In the genomic region with DNA sequence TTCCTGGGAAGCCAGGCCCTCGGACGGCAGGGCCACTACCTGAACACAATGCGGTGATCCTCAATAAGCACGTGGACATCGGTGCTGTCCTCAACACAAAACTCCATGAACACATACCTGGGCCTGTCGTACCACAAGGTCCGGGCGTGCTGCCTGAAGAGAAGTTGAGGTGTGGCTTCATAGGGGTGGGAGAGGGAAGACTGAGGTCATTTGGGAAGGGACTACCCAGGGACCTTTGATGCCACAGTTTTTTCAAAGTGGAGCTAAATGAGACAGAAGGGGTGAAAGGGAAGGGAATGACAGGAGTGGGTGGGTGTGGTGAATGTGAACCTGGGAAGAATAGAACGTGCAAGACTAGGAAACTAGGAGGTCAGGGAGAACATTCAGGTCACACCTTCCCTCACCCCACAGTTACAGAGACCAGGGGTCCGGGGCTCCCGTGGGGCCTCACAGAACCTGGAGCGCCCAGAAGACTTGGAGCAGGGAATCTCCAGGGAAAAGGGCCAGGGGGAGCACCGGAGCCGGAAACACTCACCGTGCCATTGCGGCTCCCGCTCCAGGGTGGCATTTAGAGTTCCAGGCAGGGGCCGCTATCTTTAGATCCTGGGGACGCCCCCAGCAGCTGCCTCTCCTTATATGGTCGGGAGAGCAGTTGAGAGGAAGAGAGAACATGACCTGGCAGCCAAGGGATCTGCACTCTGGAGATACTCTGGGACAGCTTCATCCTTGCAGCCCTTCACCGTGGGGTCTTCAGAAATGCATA, we compare ENCODE assay signal across 8 cellular contexts. TPM values are rescaled to one million over a fixed set of nuclear protein-coding genes. Genes with fewer than 3 reads are reported as not detected.
DNase-seq lines count a peak whose midpoint lies in the region; ATAC-seq and TF ChIP-seq lines count a peak whose summit lies in the region.

A gene (minus strand): TSS at position 570 of the 763 bp plus-strand sequence. CDS start 27 bp downstream, at position 543.

- peaks cover 5% of the 10 kb centered on the region for H3K79me1 ChIP-seq in mesendoderm (ENCODE audit: low read length)

- H3K4me1 ChIP-seq in effector memory CD4-positive, alpha-beta T cell (ENCODE audit: control insufficient read depth, insufficient read depth, low read length, poor library complexity, severe bottlenecking), result peaks cover 13% of the 10 kb centered on the region
- H3K4me1 ChIP-seq in mesendoderm (ENCODE audit: control insufficient read depth, low read depth, low read length), result peaks cover 1% of the 10 kb centered on the region
- peaks cover 0 to 25% (median 17%) of the 10 kb centered on the region in 4 donors for H3K4me1 ChIP-seq in tibial nerve

- H4K5ac ChIP-seq in mesendoderm (ENCODE audit: low read length), result no peak within 1 kb of the TSS

- H3K27ac Mint-ChIP-seq in T-helper 17 cell, result peak within 1 kb of the TSS; percentile 93

- H3K36me3 ChIP-seq in effector memory CD4-positive, alpha-beta T cell (ENCODE audit: control insufficient read depth, insufficient read depth, low read length), result no peaks in the 10 kb centered on the region
- no peaks in the 10 kb centered on the region for H3K36me3 ChIP-seq in mesendoderm (ENCODE audit: control insufficient read depth, insufficient read depth, low read length)
- no peaks in the 10 kb centered on the region for H3K36me3 ChIP-seq in tibial nerve

- H2BK15ac ChIP-seq in mesendoderm (replicated peaks; ENCODE audit: low read depth), result no peak within 1 kb of the TSS

- no peak within 1 kb of the TSS for H2AK5ac ChIP-seq in mesendoderm (ENCODE audit: low read length)

- H2BK120ac ChIP-seq in mesendoderm (ENCODE audit: low read depth, low read length), result no peak within 1 kb of the TSS

- ATAC-seq in GM19023 (IDR thresholded peaks at IDR 0.05; ENCODE audit: unreplicated experiment), result peak; percentile 34
- peak; percentile 34 for ATAC-seq in T-helper 17 cell

- no peaks in the 10 kb centered on the region for H3K27me3 ChIP-seq in effector memory CD4-positive, alpha-beta T cell (replicated peaks; ENCODE audit: control insufficient read depth, insufficient read depth, low read length, poor library complexity, severe bottlenecking)
- no peaks in the 10 kb centered on the region for H3K27me3 ChIP-seq in mesendoderm (ENCODE audit: insufficient read depth, low read length, poor library complexity)
- no peaks in the 10 kb centered on the region for H3K27me3 ChIP-seq in tibial nerve

- TF ChIP-seq POLR2A in tibial nerve (IDR thresholded peaks at IDR 0.05), result no peak

- H3K23ac ChIP-seq in mesendoderm (ENCODE audit: low read length), result peak within 1 kb of the TSS; percentile 24

- peak within 1 kb of the TSS; percentile 89 for H3K4me3 ChIP-seq in effector memory CD4-positive, alpha-beta T cell (ENCODE audit: insufficient read depth, low read depth, low read length, poor library complexity, severe bottlenecking)
- H3K4me3 ChIP-seq in mesendoderm (ENCODE audit: low read length) (peak within 1 kb of the TSS; percentile 81), tibial nerve (peak within 1 kb of the TSS; percentile 58 to 92 (median 82))

- peak within 1 kb of the TSS; percentile 100 for H3K4me2 ChIP-seq in mesendoderm (ENCODE audit: low read length)

- H3K4me1 Mint-ChIP-seq in T-helper 17 cell, result peaks cover 23% of the 10 kb centered on the region

- H3K18ac ChIP-seq in mesendoderm (ENCODE audit: low read length), result peak within 1 kb of the TSS; percentile 34

- H3K56ac ChIP-seq in mesendoderm (ENCODE audit: low read length), result peak within 1 kb of the TSS; percentile 98

- H3K9ac ChIP-seq in mesendoderm (ENCODE audit: low read length), result peak within 1 kb of the TSS; percentile 90

- H4K8ac ChIP-seq in mesendoderm (ENCODE audit: low read depth, low read length), result no peak within 1 kb of the TSS

- TF ChIP-seq EP300 in tibial nerve (IDR thresholded peaks at IDR 0.05), result no peak

- no peaks in the 10 kb centered on the region for H3K36me3 Mint-ChIP-seq in T-helper 17 cell (ENCODE audit: low read depth)

- H3K79me2 ChIP-seq in mesendoderm (ENCODE audit: control insufficient read depth, insufficient read depth, low read length), result peaks cover 5% of the 10 kb centered on the region

- DNase-seq in Ammon's horn (ENCODE audit: low spot score) (peak; percentile 33), MV-4-11 (lab: John Stamatoyannopoulos, UW) (peak; percentile 62), T-helper 17 cell (peak in 1 of 3 donors; percentile 10), mesendoderm (peak; percentile 93), tibial nerve (ENCODE audit: low spot score in 2 of 2) (no peak), SKM-1 treated with dmso at 0.1 percent for 144 hours (lab: John Stamatoyannopoulos, UW; ENCODE audit: unreplicated experiment) (no peak)
- DNase-seq in effector memory CD4-positive, alpha-beta T cell, result peak in 2 of 3 donors; percentile 2 to 7

- WGBS in mesendoderm (ENCODE audit: extremely low coverage, insufficient coverage, low lambda C conversion rate), result no CpG with 5 or more reads among the region's 21 CpGs
- WGBS in tibial nerve, 2 donors, result 36 to 38% methylated on average over 21 of the region's 21 CpGs

- H3K27me3 Mint-ChIP-seq in T-helper 17 cell, result no peaks in the 10 kb centered on the region

- TF ChIP-seq CTCF in tibial nerve (IDR thresholded peaks at IDR 0.05), result no peak

- peak within 1 kb of the TSS; percentile 99 for H3K4me3 Mint-ChIP-seq in T-helper 17 cell

- peak within 1 kb of the TSS; percentile 61 for H2BK5ac ChIP-seq in mesendoderm (ENCODE audit: low read length)

- H3K4ac ChIP-seq in mesendoderm (ENCODE audit: low read depth, low read length), result no peak within 1 kb of the TSS

- H3K9me3 ChIP-seq in T-helper 17 cell (ENCODE audit: control insufficient read depth, low read length, poor library complexity, severe bottlenecking) (no peaks in the 10 kb centered on the region), tibial nerve (no peaks in the 10 kb centered on the region)
- no peaks in the 10 kb centered on the region for H3K9me3 ChIP-seq in effector memory CD4-positive, alpha-beta T cell (ENCODE audit: control insufficient read depth, low read length)

- peak within 1 kb of the TSS; percentile 78 for H3K27ac ChIP-seq in effector memory CD4-positive, alpha-beta T cell (ENCODE audit: insufficient read depth, low read length, poor library complexity, severe bottlenecking)
- peak within 1 kb of the TSS; percentile 82 for H3K27ac ChIP-seq in mesendoderm (ENCODE audit: low read depth, low read length)
- peak within 1 kb of the TSS; percentile 2 to 86 (median 79) for H3K27ac ChIP-seq in tibial nerve

RNA-seq across cellular contexts. Expression of the gene that starts here (rescaled TPM):
- total RNA-seq in T-helper 17 cell (1 to 10 TPM in 1 of 2 donors, not detected in 1; 2.3 TPM), tibial nerve (not detected)
- 3.0 TPM for polyA plus RNA-seq in mesendoderm (2013, experiment 1 of 2)
- polyA plus RNA-seq in mesendoderm (2013, experiment 2 of 2), result 3.0 TPM

Comparison
In these comparisons a context has a peak if more than half of its experiments do, and no peak if none do; other contexts are left out.
1. DNase-seq: peak in Ammon's horn (single experiment), MV-4-11 (single experiment), effector memory CD4-positive, alpha-beta T cell (2 of 3) and mesendoderm (single experiment); none in tibial nerve (0 of 2) and SKM-1 treated with dmso at 0.1 percent for 144 hours (single experiment).
2. Peak in every context shown above with its lines, with median percentiles within 50 percentile points of each other: H3K27ac ChIP-seq and H3K4me3 ChIP-seq.